Comparison of ENCODE assay signal across 2 cellular contexts in the genomic region with DNA sequence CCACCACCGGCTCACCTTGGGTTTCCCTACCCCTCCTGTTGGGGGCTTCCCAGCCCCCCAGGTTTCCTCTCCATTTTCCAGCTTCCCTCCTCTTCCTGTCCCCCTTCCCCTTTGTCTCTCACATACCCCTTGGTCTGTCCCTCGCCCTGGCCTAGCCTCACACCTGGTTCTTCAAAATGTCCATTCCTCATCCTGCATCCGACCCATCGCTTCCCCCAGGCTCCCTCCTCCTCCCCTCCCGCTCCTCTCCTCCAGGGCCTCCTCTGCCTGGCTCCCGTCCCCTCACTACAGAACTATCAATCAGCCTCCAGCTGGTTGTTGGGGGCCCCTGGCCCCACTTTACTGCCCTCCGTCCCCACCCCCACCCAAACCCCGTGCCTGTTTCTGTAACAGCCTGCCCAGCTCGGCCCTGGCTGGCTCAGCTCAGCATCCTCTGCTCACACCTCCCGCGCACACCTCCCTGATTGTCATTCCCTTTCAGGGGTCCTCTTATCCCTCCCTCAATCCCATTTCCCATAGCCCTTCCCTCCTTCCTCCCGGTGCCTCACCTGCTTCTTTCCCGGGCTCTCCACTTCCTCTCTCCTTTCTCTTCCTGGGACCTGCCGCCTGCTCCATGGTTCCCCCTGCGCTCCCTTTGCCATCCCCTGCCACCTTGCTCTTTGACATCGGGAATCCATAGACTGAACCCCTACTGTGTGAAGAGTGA.
TF ChIP-seq lines count a peak whose summit lies in the region.

No MANE protein-coding gene starts in this region.

TF ChIP-seq in K562, 482 proteins besides CTCF, POLR2A, EP300 and RAD21:
- TF ChIP-seq SPI1 (IDR thresholded peaks at IDR 0.05; ENCODE audit: borderline replicate concordance, low read depth, low read length) (0 out of 2 replicates have a peak, but pooled peaks have one; percentile 27), ASH1L (IDR thresholded peaks at IDR 0.05; ENCODE audit: borderline replicate concordance, low read depth, partially characterized antibody) (no peak)

TF ChIP-seq in GM12891, 5 proteins besides CTCF, POLR2A, EP300 and RAD21:
- no peak for TF ChIP-seq SPI1 (IDR thresholded peaks at IDR 0.05; ENCODE audit: low read depth, low read length)
- no peak for TF ChIP-seq POLR2AphosphoS5 (IDR thresholded peaks at IDR 0.05; ENCODE audit: low read depth, low read length)
- TF ChIP-seq POU2F2 (IDR thresholded peaks at IDR 0.05; ENCODE audit: low read depth, low read length) = no peak
- TF ChIP-seq TAF1 (IDR thresholded peaks at IDR 0.05; ENCODE audit: low read depth, low read length) = no peak
- no peak for TF ChIP-seq PAX5 (IDR thresholded peaks at IDR 0.05; ENCODE audit: insufficient read depth, low read length, severe bottlenecking)
